8 cellular contexts compared by ENCODE assay signal in genomic region chr17:18319604-18320256, GRCh38. TPM values are rescaled to one million over a fixed set of nuclear protein-coding genes. Genes with fewer than 3 reads are reported as not detected.
A peak's percentile ranks its signal among the peaks of the same experiment; 100 is the strongest.
DNase-seq lines count a peak whose midpoint lies in the region; ATAC-seq and TF ChIP-seq lines count a peak whose summit lies in the region.

No MANE protein-coding gene starts in this region.

- H3K4me3 ChIP-seq in brain microvascular endothelial cell (ENCODE audit: low read depth, low read length) (no peak overlapping the region), left lung (peak overlapping the region in 1 of 2 donors; percentile 32), thyroid gland (replicated peaks in 1 of 3) (no peak overlapping the region)

- peak overlapping the region; percentile 70 for H3K4me3 Mint-ChIP-seq in activated naive CD4-positive, alpha-beta T cell treated with anti-CD3 and anti-CD28 coated beads, Interleukin-2, amount 50 U/mL, for 24 hours

- peaks cover 5% of the 10 kb centered on the region for H3K36me3 Mint-ChIP-seq in activated naive CD4-positive, alpha-beta T cell treated with anti-CD3 and anti-CD28 coated beads, Interleukin-2, amount 50 U/mL, for 24 hours

- H3K27me3 ChIP-seq in brain microvascular endothelial cell (replicated peaks), result no peaks in the 10 kb centered on the region
- H3K27me3 ChIP-seq in left lung, result no peaks in the 10 kb centered on the region
- H3K27me3 ChIP-seq in thyroid gland, result no peaks in the 10 kb centered on the region

- TF ChIP-seq POLR2A in thyroid gland (IDR thresholded peaks at IDR 0.05), result no peak

- H3K9me3 ChIP-seq in left lung (no peaks in the 10 kb centered on the region), thyroid gland (no peaks in the 10 kb centered on the region)

- peaks cover 61% of the 10 kb centered on the region for H3K4me1 Mint-ChIP-seq in activated naive CD4-positive, alpha-beta T cell treated with anti-CD3 and anti-CD28 coated beads, Interleukin-2, amount 50 U/mL, for 24 hours

- peak; percentile 59 for TF ChIP-seq CTCF in brain microvascular endothelial cell (IDR thresholded peaks at IDR 0.05; ENCODE audit: low read depth, low read length, missing control alignments)
- TF ChIP-seq CTCF in left lung (IDR thresholded peaks at IDR 0.05), result no peak
- peak in 1 of 6 experiments; percentile 9 for TF ChIP-seq CTCF in thyroid gland (IDR thresholded peaks at IDR 0.05)

- intact Hi-C loops in left lung (cut with DNase I), result no loop called here
- intact Hi-C loops in thyroid gland (cut with DNase I), result loop anchor here (5.0 kb wide), 1 partner anchor 62 kb away; the partner anchor contains the start of gene FLII

- no peaks in the 10 kb centered on the region for H3K27me3 Mint-ChIP-seq in activated naive CD4-positive, alpha-beta T cell treated with anti-CD3 and anti-CD28 coated beads, Interleukin-2, amount 50 U/mL, for 24 hours

- H3K36me3 ChIP-seq in brain microvascular endothelial cell (replicated peaks) (peaks cover 20% of the 10 kb centered on the region), left lung (peaks cover 0 to 81% of the 10 kb centered on the region in 2 donors), thyroid gland (peaks cover 28 to 29% of the 10 kb centered on the region in 2 donors)

- H3K27ac Mint-ChIP-seq in activated naive CD4-positive, alpha-beta T cell treated with anti-CD3 and anti-CD28 coated beads, Interleukin-2, amount 50 U/mL, for 24 hours, result no peak overlapping the region

- no peaks in the 10 kb centered on the region for H3K9me3 Mint-ChIP-seq in activated naive CD4-positive, alpha-beta T cell treated with anti-CD3 and anti-CD28 coated beads, Interleukin-2, amount 50 U/mL, for 24 hours

- 66 to 73% methylated on average over 9 of the region's 13 CpGs for WGBS in thyroid gland, 2 donors

- in situ Hi-C loops in brain microvascular endothelial cell (cut with HindIII; ENCODE audit: low pct_ligation_motif_present, low sequenced_read_pairs), result no loop called here

- DNase-seq in activated naive CD4-positive, alpha-beta T cell treated with Interleukin-2 at 50 U/mL for 16 hours, result no peak
- DNase-seq in NCI-H226 (peak; percentile 3), brain microvascular endothelial cell (peak; percentile 50), left lung (no peak), thyroid gland (no peak)
- DNase-seq in activated effector memory CD4-positive, alpha-beta T cell treated with anti-CD3 and anti-CD28 coated beads, Interleukin-2, amount 50 U/mL, for 16 hours, result no peak

- H3K4me1 ChIP-seq in left lung, result peaks cover 37 to 69% of the 10 kb centered on the region in 2 donors
- peaks cover 21 to 48% of the 10 kb centered on the region in 2 donors for H3K4me1 ChIP-seq in thyroid gland

- ATAC-seq in left lung (peak; percentile 4), HG03280 (IDR thresholded peaks at IDR 0.05; ENCODE audit: unreplicated experiment) (no peak)

- H3K27ac ChIP-seq in brain microvascular endothelial cell (no peak overlapping the region), left lung (no peak overlapping the region), thyroid gland (no peak overlapping the region)

RNA-seq across cellular contexts. Expression of gene SMCR8, which starts 4.6 kb away (rescaled TPM):
- total RNA-seq in left lung (10 to 100 TPM; 16.7 to 23.4 TPM), thyroid gland (10 to 100 TPM; 16.7 to 28.3 (median 19.6) TPM)

RNA-seq across cellular contexts. Expression of gene TOP3A, which starts 4.9 kb away (rescaled TPM):
- total RNA-seq in left lung, result 10 to 100 TPM; 24.7 to 43.8 TPM
- 10 to 100 TPM; 31.3 to 34.5 (median 32.5) TPM for total RNA-seq in thyroid gland

RNA-seq across cellular contexts. Expression of gene SHMT1, which starts 43.6 kb away (rescaled TPM):
- total RNA-seq in left lung, result 10 to 100 TPM; 38.1 to 45.3 TPM
- 100 to 1,000 TPM in 1 of 4 donors, 10 to 100 TPM in 3; 59.9 to 117 (median 82.7) TPM for total RNA-seq in thyroid gland

RNA-seq across cellular contexts. Expression of gene EVPLL, which starts 57.8 kb away (rescaled TPM):
- total RNA-seq in left lung (1 to 10 TPM; 2.3 to 3.1 TPM), thyroid gland (1 to 10 TPM in 1 of 4 donors, under 1 TPM in 2, not detected in 1; 0.40 to 1.4 (median 0.89) TPM)

RNA-seq across cellular contexts. Expression of gene MIEF2, which starts 59.3 kb away (rescaled TPM):
- total RNA-seq in left lung (10 to 100 TPM in 1 of 2 donors, 1 to 10 TPM in 1; 9.0 to 16.3 TPM), thyroid gland (10 to 100 TPM; 25.7 to 47.0 (median 34.9) TPM)

Comparison
In these comparisons a context has a peak if more than half of its experiments do, and no peak if none do; other contexts are left out.
1. DNase-seq: peak in NCI-H226 (single experiment) and brain microvascular endothelial cell (single experiment); none in activated naive CD4-positive, alpha-beta T cell treated with Interleukin-2 at 50 U/mL for 16 hours (single experiment), left lung (0 of 2), thyroid gland (0 of 2) and activated effector memory CD4-positive, alpha-beta T cell treated with anti-CD3 and anti-CD28 coated beads, Interleukin-2, amount 50 U/mL, for 16 hours (single experiment).